9 cellular contexts compared by ENCODE assay signal in genomic region chr7:113015038-113015645, GRCh38.
DNase-seq lines count a peak whose midpoint lies in the region; ATAC-seq, FAIRE-seq and TF ChIP-seq lines count a peak whose summit lies in the region.
"Had no signal": no experiment of that assay in that cellular context is flagged by ENCODE, and none has a peak within 500 bp of the region (broad histone marks: within the 10 kb centered on the region; RNA-seq: fewer than 3 reads in every experiment).

No MANE protein-coding gene starts in this region.

- H3K4me3 ChIP-seq in A673 (ENCODE audit: low read depth, low read length, poor library complexity, severe bottlenecking) = no peak overlapping the region
- no peak overlapping the region for H3K4me3 ChIP-seq in SK-N-MC
- H3K4me3 ChIP-seq: Peyer's patch had no signal

- CTCF ChIA-PET in A673 (lab: Charles Lee) (no interaction called here), T-cell (lab: Charles Lee) (interaction anchor here (0.6 to 0.7 kb wide), 2 partner anchors 89 to 541 kb away, joined by 3 to 5 read pairs; no protein-coding TSS in a partner anchor)

- no peaks in the 10 kb centered on the region for H3K36me3 Mint-ChIP-seq in immature natural killer cell
- no peaks in the 10 kb centered on the region for H3K36me3 Mint-ChIP-seq in T-cell

- no peaks in the 10 kb centered on the region for H3K4me1 ChIP-seq in A673 (ENCODE audit: insufficient read depth, low read length, poor library complexity, severe bottlenecking)
- H3K4me1 ChIP-seq: Peyer's patch had no signal

- no peaks in the 10 kb centered on the region for H3K27me3 Mint-ChIP-seq in immature natural killer cell (ENCODE audit: low read depth in 3 of 3)
- H3K27me3 Mint-ChIP-seq in T-cell = no peaks in the 10 kb centered on the region

- DNase-seq in A673 (ENCODE audit: low spot score) = peak; percentile 15
- no peak for DNase-seq in GM20000 (ENCODE audit: low spot score)
- DNase-seq in SK-N-MC (ENCODE audit: low read depth, low spot score) = peak; percentile 52
- DNase-seq in globus pallidus (ENCODE audit: low spot score) = peak; percentile 5
- no peak for DNase-seq in immature natural killer cell
- no peak for DNase-seq in T-cell
- no peak for DNase-seq in urothelium cell line (ENCODE audit: low spot score)
- DNase-seq: Peyer's patch had no signal

- H3K4me1 Mint-ChIP-seq in immature natural killer cell = no peaks in the 10 kb centered on the region
- H3K4me1 Mint-ChIP-seq in T-cell = no peaks in the 10 kb centered on the region

- H3K27ac ChIP-seq in A673 (ENCODE audit: low read depth, low read length, poor library complexity, severe bottlenecking) = no peak overlapping the region
- no peak overlapping the region for H3K27ac ChIP-seq in SK-N-MC
- H3K27ac ChIP-seq: Peyer's patch had no signal

- H3K36me3 ChIP-seq in A673 (ENCODE audit: insufficient read depth, low read length, poor library complexity, severe bottlenecking) (no peaks in the 10 kb centered on the region), SK-N-MC (ENCODE audit: insufficient read depth, low read length) (no peaks in the 10 kb centered on the region)
- H3K36me3 ChIP-seq: Peyer's patch had no signal

- TF ChIP-seq CTCF in A673 (conservative IDR thresholded peaks at IDR 0.05; ENCODE audit: low read depth, low read length) (peak; percentile 59), GM20000 (IDR thresholded peaks at IDR 0.05; ENCODE audit: extremely low read depth, missing control alignments) (peak; percentile 5)

- H3K27me3 ChIP-seq in A673 (replicated peaks; ENCODE audit: insufficient read depth, low read depth, low read length, poor library complexity) = no peaks in the 10 kb centered on the region
- H3K27me3 ChIP-seq: Peyer's patch had no signal

- BruUV-seq in A673 (replicated peaks; lab: Mats Ljungman, UMichigan) = no TSS peak

- H3K9me3 ChIP-seq in A673 (ENCODE audit: low read depth, low read length, poor library complexity, severe bottlenecking) = no peaks in the 10 kb centered on the region
- H3K9me3 ChIP-seq in SK-N-MC (ENCODE audit: low read depth, low read length) = no peaks in the 10 kb centered on the region
- H3K9me3 ChIP-seq: Peyer's patch had no signal

- POLR2A ChIA-PET in A673 (lab: Charles Lee; ENCODE audit: low non-redundant PET) = no interaction called here
- POLR2A ChIA-PET in T-cell (lab: Charles Lee) = interaction anchor here in 1 of 2 donors (0.6 kb wide), 1 partner anchor 253 kb away, joined by 3 read pairs; no protein-coding TSS in a partner anchor

- H3K4me3 Mint-ChIP-seq in immature natural killer cell (no peak overlapping the region), T-cell (no peak overlapping the region)

- intact Hi-C loops in A673 (cut with micrococcal nuclease; ENCODE audit: unreplicated experiment) = loop anchor here (1.0 to 10.0 kb wide), 4 partner anchors 140 to 684 kb away; no protein-coding TSS in a partner anchor

- H3K9me3 Mint-ChIP-seq in immature natural killer cell (peaks cover 0 to 5% (median 0%) of the 10 kb centered on the region in 6 donors), T-cell (peaks cover 5 to 15% (median 10%) of the 10 kb centered on the region in 3 donors)

- H3K27ac Mint-ChIP-seq in immature natural killer cell = no peak overlapping the region
- no peak overlapping the region for H3K27ac Mint-ChIP-seq in T-cell

- FAIRE-seq in urothelium cell line (lab: Jason Lieb, UNC) = no peak

- no peak for ATAC-seq in HG02571 (IDR thresholded peaks at IDR 0.05; ENCODE audit: unreplicated experiment)
- no peak for ATAC-seq in T-cell (replicated peaks in 1 of 4)

- H3K9ac ChIP-seq in SK-N-MC (ENCODE audit: insufficient read length) = no peak overlapping the region

Comparison
In these comparisons a context has a peak if more than half of its experiments do, and no peak if none do; other contexts are left out.
1. DNase-seq: peak in A673 (single experiment), SK-N-MC (single experiment) and globus pallidus (single experiment); none in GM20000 (single experiment), immature natural killer cell (0 of 3), T-cell (0 of 34) and urothelium cell line (single experiment).